ENCODE assay signal across 7 cellular contexts in genomic region chr17:26884741-26885059, GRCh38.
DNase-seq lines count a peak whose midpoint lies in the region; ATAC-seq and TF ChIP-seq lines count a peak whose summit lies in the region.
"Not testable (repeated sequence)": the region's sequence is repeated elsewhere in the genome, so short reads cannot be mapped to it uniquely, and the experiment has no call there.

No MANE protein-coding gene starts in this region.

- not testable (repeated sequence) for H3K9ac ChIP-seq in DND-41 (ENCODE audit: low read depth, low read length); HCT116 (ENCODE audit: low read length)

- not testable (repeated sequence) for H4K20me1 ChIP-seq in DND-41 (ENCODE audit: insufficient read depth, low read length); HCT116 (ENCODE audit: insufficient read depth)

- H3K79me2 ChIP-seq in DND-41 (ENCODE audit: insufficient read depth, low read length); HCT116 (ENCODE audit: insufficient read depth, low read length): not testable (repeated sequence)

- H3K4me2 ChIP-seq in DND-41 (ENCODE audit: insufficient read depth, low read length); HCT116 (ENCODE audit: low read length): not testable (repeated sequence)

- in situ Hi-C loops in Panc1 (cut with HindIII; ENCODE audit: low pct_unique_long_range_greater_than_20kb, low sequenced_read_pairs): not testable (repeated sequence)

- not testable (repeated sequence) for H3K9me3 Mint-ChIP-seq in natural killer cell; stimulated activated naive B cell treated with anti-CD40 and anti-IgM and Interleukin-4, amounts not matched to agents 10 μg/mL and 1 μg/mL and 100 μg/mL, for 72 hours

- H3K9me2 ChIP-seq in HCT116 (ENCODE audit: insufficient read depth): not testable (repeated sequence)

- not testable (repeated sequence) for H3K36me3 Mint-ChIP-seq in natural killer cell; stimulated activated naive B cell treated with anti-CD40 and anti-IgM and Interleukin-4, amounts not matched to agents 10 μg/mL and 1 μg/mL and 100 μg/mL, for 72 hours

- CTCF ChIA-PET in HCT116 (lab: Charles Lee); Panc1 (lab: Charles Lee): not testable (repeated sequence)

- DNase-seq in DND-41; HCT116 (ENCODE audit: low read depth, low spot score); Panc1 (ENCODE audit: low read depth, low spot score); body of pancreas; left colon; natural killer cell; stimulated activated naive B cell treated with anti-CD40 and anti-IgM and Interleukin-4, amounts not matched to agents 10 μg/mL and 1 μg/mL and 100 μg/mL, for 72 hours: not testable (repeated sequence)

- 36 to 58% methylated on average over 4 of the region's 4 CpGs for WGBS in body of pancreas, 2 donors

- not testable (repeated sequence) for H3K27ac ChIP-seq in DND-41 (ENCODE audit: low read length); HCT116 (ENCODE audit: low read depth, low read length); Panc1 (ENCODE audit: low read length); body of pancreas

- intact Hi-C loops in HCT116 (cut with micrococcal nuclease); Panc1 (cut with micrococcal nuclease; ENCODE audit: unreplicated experiment); body of pancreas (cut with DNase I); left colon (cut with DNase I, micrococcal nuclease); natural killer cell (cut with micrococcal nuclease): not testable (repeated sequence)

- RAD21 ChIA-PET in HCT116 (lab: Charles Lee; ENCODE audit: low non-redundant PET in 1 of 2, low total read pairs in 2 of 2, uncharacterized antibody in 2 of 2, unreplicated experiment in 2 of 2): not testable (repeated sequence)

- TF ChIP-seq CTCF in DND-41 (IDR thresholded peaks at IDR 0.05; ENCODE audit: borderline replicate concordance, extremely low read depth, low read length, poor library complexity, severe bottlenecking); HCT116 (IDR thresholded peaks at IDR 0.05 in 2 of 3, conservative IDR thresholded peaks at IDR 0.05 in 1 of 3; ENCODE audit: borderline replicate concordance in 1 of 3, insufficient read depth in 1 of 3, low read depth in 2 of 3, low read length in 2 of 3); Panc1 (IDR thresholded peaks at IDR 0.05); body of pancreas (IDR thresholded peaks at IDR 0.05); natural killer cell (IDR thresholded peaks at IDR 0.05): not testable (repeated sequence)

- H3K9me3 ChIP-seq in DND-41 (ENCODE audit: insufficient read depth, low read length, severe bottlenecking); HCT116 (ENCODE audit: control insufficient read depth in 1 of 2, insufficient read depth in 1 of 2, low read depth in 1 of 2, low read length in 2 of 2); Panc1 (ENCODE audit: control insufficient read depth, insufficient read depth, low read depth, low read length); body of pancreas: not testable (repeated sequence)

- not testable (repeated sequence) for TF ChIP-seq RAD21 in HCT116 (IDR thresholded peaks at IDR 0.05; ENCODE audit: low read depth)

- H2AFZ ChIP-seq in DND-41 (ENCODE audit: low read depth, low read length); HCT116 (ENCODE audit: low read depth, low read length, poor library complexity, severe bottlenecking): not testable (repeated sequence)

- H3K4me3 Mint-ChIP-seq in natural killer cell; stimulated activated naive B cell treated with anti-CD40 and anti-IgM and Interleukin-4, amounts not matched to agents 10 μg/mL and 1 μg/mL and 100 μg/mL, for 72 hours: not testable (repeated sequence)

- H3K4me3 ChIP-seq in DND-41 (ENCODE audit: low read depth in 1 of 2, low read length in 2 of 2); HCT116 (replicated peaks in 1 of 2; ENCODE audit: low read depth in 1 of 2, low read length in 2 of 2); Panc1 (ENCODE audit: low read depth in 2 of 2, low read length in 2 of 2); body of pancreas: not testable (repeated sequence)

- not testable (repeated sequence) for H3K27me3 ChIP-seq in DND-41 (ENCODE audit: insufficient read depth, low read length, poor library complexity); HCT116 (ENCODE audit: insufficient read depth, low read length); Panc1 (ENCODE audit: control insufficient read depth, insufficient read depth, low read length); body of pancreas

- POLR2A ChIA-PET in HCT116 (lab: Charles Lee); Panc1 (lab: Charles Lee): not testable (repeated sequence)

- H3K27ac Mint-ChIP-seq in natural killer cell; stimulated activated naive B cell treated with anti-CD40 and anti-IgM and Interleukin-4, amounts not matched to agents 10 μg/mL and 1 μg/mL and 100 μg/mL, for 72 hours: not testable (repeated sequence)

- not testable (repeated sequence) for H3K4me1 Mint-ChIP-seq in natural killer cell; stimulated activated naive B cell treated with anti-CD40 and anti-IgM and Interleukin-4, amounts not matched to agents 10 μg/mL and 1 μg/mL and 100 μg/mL, for 72 hours

- BruUV-seq in HCT116 (replicated peaks; lab: Mats Ljungman, UMichigan); Panc1 (replicated peaks; lab: Mats Ljungman, UMichigan): not testable (repeated sequence)

- H3K4me1 ChIP-seq in DND-41 (ENCODE audit: insufficient read depth, low read length); HCT116 (ENCODE audit: control insufficient read depth in 1 of 2, insufficient read depth in 2 of 2, low read length in 2 of 2); Panc1 (ENCODE audit: control insufficient read depth, insufficient read depth, low read length); body of pancreas: not testable (repeated sequence)

- H3K36me3 ChIP-seq in DND-41 (ENCODE audit: insufficient read depth, low read length); HCT116 (ENCODE audit: control insufficient read depth in 1 of 2, insufficient read depth in 2 of 2, low read length in 2 of 2); Panc1 (ENCODE audit: control insufficient read depth, insufficient read depth, low read length); body of pancreas (replicated peaks in 1 of 2; ENCODE audit: insufficient read depth in 1 of 2, low read depth in 2 of 2): not testable (repeated sequence)

- H3K27me3 Mint-ChIP-seq in natural killer cell (ENCODE audit: low read depth in 2 of 2); stimulated activated naive B cell treated with anti-CD40 and anti-IgM and Interleukin-4, amounts not matched to agents 10 μg/mL and 1 μg/mL and 100 μg/mL, for 72 hours: not testable (repeated sequence)

- ATAC-seq in DND-41 (ENCODE audit: insufficient read depth, low read depth) (peak; percentile 35), HCT116 (peak; percentile 38), Panc1 (peak; percentile 64), body of pancreas (peak; percentile 34), left colon (peak; percentile 8), natural killer cell (peak in 2 of 3 donors; percentile 18 to 36)
- peak; percentile 10 to 21 for ATAC-seq in stimulated activated naive B cell treated with anti-CD40 and anti-IgM and Interleukin-4, amounts not matched to agents 10 μg/mL and 1 μg/mL and 100 μg/mL, for 72 hours (replicated peaks)

- not testable (repeated sequence) for TF ChIP-seq POLR2A in HCT116 (IDR thresholded peaks at IDR 0.05; ENCODE audit: borderline replicate concordance, extremely low read depth, insufficient read depth, insufficient read length); body of pancreas (IDR thresholded peaks at IDR 0.05)

Comparison
In these comparisons a context has a peak if more than half of its experiments do, and no peak if none do; other contexts are left out.
1. ATAC-seq: peak in every context shown above with its lines; median percentile 64 in Panc1; 38 in HCT116; 35 in DND-41; 34 in body of pancreas; 27 in natural killer cell; 16 in stimulated activated naive B cell treated with anti-CD40 and anti-IgM and Interleukin-4, amounts not matched to agents 10 μg/mL and 1 μg/mL and 100 μg/mL, for 72 hours; 8 in left colon.